8 cellular contexts compared by ENCODE assay signal in the genomic region with DNA sequence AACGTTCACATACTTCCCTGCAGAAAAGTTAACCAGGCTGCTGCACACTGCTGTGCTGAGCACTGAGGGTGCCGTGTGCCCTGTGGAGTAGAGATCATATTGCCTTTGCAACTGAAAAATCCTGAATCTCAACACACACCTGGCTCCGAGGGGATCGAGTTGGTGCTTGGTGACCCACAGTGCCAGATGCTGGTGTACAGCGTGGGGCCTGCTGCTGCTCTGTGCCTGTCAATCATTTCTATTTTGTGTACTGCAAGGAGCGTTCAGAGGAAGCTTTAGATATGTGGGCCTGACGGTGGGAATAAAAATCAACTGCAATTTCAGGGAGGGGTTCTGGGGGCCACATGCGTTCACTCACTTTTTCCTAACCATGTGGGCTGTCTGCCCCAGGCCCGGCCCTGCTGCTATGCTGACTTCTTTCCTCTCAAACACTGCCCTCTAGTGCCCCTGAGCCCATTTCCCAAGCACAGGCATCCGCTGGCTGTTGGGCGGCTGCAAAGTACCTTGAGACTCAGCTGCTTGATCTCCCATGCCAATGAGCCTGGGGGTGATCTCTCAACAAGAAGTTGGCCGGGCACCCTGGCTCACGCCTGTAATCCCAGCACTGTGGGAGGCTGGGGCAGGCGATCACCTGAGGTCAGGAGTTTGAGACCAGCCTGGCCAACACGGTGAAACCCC. TPM values are rescaled to one million over a fixed set of nuclear protein-coding genes. Genes with fewer than 3 reads are reported as not detected.
A peak's percentile ranks its signal among the peaks of the same experiment; 100 is the strongest.
DNase-seq lines count a peak whose midpoint lies in the region; ATAC-seq and TF ChIP-seq lines count a peak whose summit lies in the region.

No MANE protein-coding gene starts in this region.

- ATAC-seq in activated T-cell treated with anti-CD3 and anti-CD28 coated beads, Interleukin-2, amount 50 U/mL, for 4 hours, result peak; percentile 53 to 66
- ATAC-seq in HG02852 (IDR thresholded peaks at IDR 0.05; ENCODE audit: unreplicated experiment), result no peak
- no peak for ATAC-seq in HG03108 (IDR thresholded peaks at IDR 0.05; ENCODE audit: unreplicated experiment)

- H3K9me3 ChIP-seq in neural cell (ENCODE audit: low read length), result no peaks in the 10 kb centered on the region

- H2AFZ ChIP-seq in neural cell (ENCODE audit: low read depth, low read length), result no peak overlapping the region

- no peak overlapping the region for H3K4me2 ChIP-seq in neural cell (ENCODE audit: low read length)

- no peaks in the 10 kb centered on the region for H3F3A ChIP-seq in neural cell (ENCODE audit: insufficient read depth, low read length, poor library complexity, severe bottlenecking)

- no peaks in the 10 kb centered on the region for H3K79me2 ChIP-seq in neural cell (replicated peaks; ENCODE audit: insufficient read depth, low read length)

- no peak overlapping the region for H3K27ac Mint-ChIP-seq in endothelial cell (ENCODE audit: unreplicated experiment)

- TF ChIP-seq RAD21 in neural cell (conservative IDR thresholded peaks at IDR 0.05), result peak; percentile 44

- no peak overlapping the region for H3K27ac ChIP-seq in neural cell (ENCODE audit: low read length)

- H3K9me3 Mint-ChIP-seq in activated T-cell treated with anti-CD3 and anti-CD28 coated beads, Interleukin-2, amount 50 U/mL, for 4 hours, result no peaks in the 10 kb centered on the region
- no peaks in the 10 kb centered on the region for H3K9me3 Mint-ChIP-seq in endothelial cell (ENCODE audit: unreplicated experiment)

- TF ChIP-seq EP300 in neural cell (conservative IDR thresholded peaks at IDR 0.05; ENCODE audit: poor library complexity, severe bottlenecking), result no peak

- no peaks in the 10 kb centered on the region for H3K27me3 Mint-ChIP-seq in activated T-cell treated with anti-CD3 and anti-CD28 coated beads, Interleukin-2, amount 50 U/mL, for 4 hours (ENCODE audit: low read depth)
- H3K27me3 Mint-ChIP-seq in endothelial cell (ENCODE audit: unreplicated experiment), result no peaks in the 10 kb centered on the region

- H3K36me3 Mint-ChIP-seq in activated T-cell treated with anti-CD3 and anti-CD28 coated beads, Interleukin-2, amount 50 U/mL, for 4 hours (ENCODE audit: insufficient read depth), result peaks cover 6% of the 10 kb centered on the region
- peaks cover 9% of the 10 kb centered on the region for H3K36me3 Mint-ChIP-seq in endothelial cell (ENCODE audit: low read depth, unreplicated experiment)

- TF ChIP-seq CTCF in endothelial cell (IDR thresholded peaks at IDR 0.05; ENCODE audit: unreplicated experiment) (no peak), neural cell (IDR thresholded peaks at IDR 0.05; ENCODE audit: poor library complexity, severe bottlenecking) (peak; percentile 63)

- no peak overlapping the region for H3K9ac ChIP-seq in neural cell (ENCODE audit: low read length)

- H3K4me3 Mint-ChIP-seq in activated T-cell treated with anti-CD3 and anti-CD28 coated beads, Interleukin-2, amount 50 U/mL, for 4 hours, result no peak overlapping the region
- H3K4me3 Mint-ChIP-seq in endothelial cell (ENCODE audit: unreplicated experiment), result no peak overlapping the region

- H3K4me1 Mint-ChIP-seq in activated T-cell treated with anti-CD3 and anti-CD28 coated beads, Interleukin-2, amount 50 U/mL, for 4 hours (ENCODE audit: low read depth), result peaks cover 13% of the 10 kb centered on the region
- H3K4me1 Mint-ChIP-seq in endothelial cell (ENCODE audit: unreplicated experiment), result no peaks in the 10 kb centered on the region

- no peaks in the 10 kb centered on the region for H3K9me2 ChIP-seq in neural cell (ENCODE audit: insufficient read depth, low read length)

- no peaks in the 10 kb centered on the region for H4K20me1 ChIP-seq in neural cell (ENCODE audit: insufficient read depth)

- no peak for DNase-seq in activated T-cell treated with anti-CD3 and anti-CD28 coated beads, Interleukin-2, amount 50 U/mL, for 4 hours
- DNase-seq in activated T-cell treated with anti-CD3 and anti-CD28 coated beads, Interleukin-2, amount 50 U/mL, for 1 hour, result no peak
- DNase-seq in SHP77 (lab: John Stamatoyannopoulos, UW), result peak; percentile 40 to 46
- peak; percentile 66 for DNase-seq in endothelial cell (ENCODE audit: low spot score)
- DNase-seq in effector CD8-positive, alpha-beta T cell (lab: John Stamatoyannopoulos, UW), result no peak

- no peak overlapping the region for H3K4me3 ChIP-seq in neural cell (ENCODE audit: low read length)

- H3K27me3 ChIP-seq in neural cell (ENCODE audit: insufficient read depth, low read depth, low read length), result no peaks in the 10 kb centered on the region

- H3K36me3 ChIP-seq in neural cell (ENCODE audit: insufficient read depth, low read length), result no peaks in the 10 kb centered on the region

TF ChIP-seq in neural cell, 6 proteins besides CTCF, POLR2A, EP300 and RAD21:
- TF ChIP-seq, protein P1, sequence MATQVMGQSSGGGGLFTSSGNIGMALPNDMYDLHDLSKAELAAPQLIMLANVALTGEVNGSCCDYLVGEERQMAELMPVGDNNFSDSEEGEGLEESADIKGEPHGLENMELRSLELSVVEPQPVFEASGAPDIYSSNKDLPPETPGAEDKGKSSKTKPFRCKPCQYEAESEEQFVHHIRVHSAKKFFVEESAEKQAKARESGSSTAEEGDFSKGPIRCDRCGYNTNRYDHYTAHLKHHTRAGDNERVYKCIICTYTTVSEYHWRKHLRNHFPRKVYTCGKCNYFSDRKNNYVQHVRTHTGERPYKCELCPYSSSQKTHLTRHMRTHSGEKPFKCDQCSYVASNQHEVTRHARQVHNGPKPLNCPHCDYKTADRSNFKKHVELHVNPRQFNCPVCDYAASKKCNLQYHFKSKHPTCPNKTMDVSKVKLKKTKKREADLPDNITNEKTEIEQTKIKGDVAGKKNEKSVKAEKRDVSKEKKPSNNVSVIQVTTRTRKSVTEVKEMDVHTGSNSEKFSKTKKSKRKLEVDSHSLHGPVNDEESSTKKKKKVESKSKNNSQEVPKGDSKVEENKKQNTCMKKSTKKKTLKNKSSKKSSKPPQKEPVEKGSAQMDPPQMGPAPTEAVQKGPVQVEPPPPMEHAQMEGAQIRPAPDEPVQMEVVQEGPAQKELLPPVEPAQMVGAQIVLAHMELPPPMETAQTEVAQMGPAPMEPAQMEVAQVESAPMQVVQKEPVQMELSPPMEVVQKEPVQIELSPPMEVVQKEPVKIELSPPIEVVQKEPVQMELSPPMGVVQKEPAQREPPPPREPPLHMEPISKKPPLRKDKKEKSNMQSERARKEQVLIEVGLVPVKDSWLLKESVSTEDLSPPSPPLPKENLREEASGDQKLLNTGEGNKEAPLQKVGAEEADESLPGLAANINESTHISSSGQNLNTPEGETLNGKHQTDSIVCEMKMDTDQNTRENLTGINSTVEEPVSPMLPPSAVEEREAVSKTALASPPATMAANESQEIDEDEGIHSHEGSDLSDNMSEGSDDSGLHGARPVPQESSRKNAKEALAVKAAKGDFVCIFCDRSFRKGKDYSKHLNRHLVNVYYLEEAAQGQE (IDR thresholded peaks at IDR 0.05; ENCODE audit: borderline replicate concordance), result no peak
- peak; percentile 20 for TF ChIP-seq SMC3 (conservative IDR thresholded peaks at IDR 0.05; ENCODE audit: poor library complexity)
- no peak for TF ChIP-seq POLR2AphosphoS5 (IDR thresholded peaks at IDR 0.05)
- no peak for TF ChIP-seq MXI1 (conservative IDR thresholded peaks at IDR 0.05; ENCODE audit: poor library complexity, severe bottlenecking)
- no peak for TF ChIP-seq EZH2 (IDR thresholded peaks at IDR 0.05; ENCODE audit: borderline replicate concordance, insufficient read depth, low read length, poor library complexity, severe bottlenecking)

RNA-seq across cellular contexts. Expression of a gene that starts 9.7 kb away (rescaled TPM):
- 100 to 1,000 TPM; 138 to 157 (median 145) TPM for total RNA-seq in activated T-cell treated with anti-CD3 and anti-CD28 coated beads, Interleukin-2, amount 50 U/mL, for 4 hours
- total RNA-seq in endothelial cell (ENCODE audit: unreplicated experiment), result 162 TPM
- polyA plus RNA-seq in neural cell, result 24.2 and 50.8 TPM in 2 replicates
- polyA minus RNA-seq in neural cell, result 54.8 and 72.5 TPM in 2 replicates

RNA-seq across cellular contexts. Expression of a gene that starts 24.0 kb away (rescaled TPM):
- under 1 TPM in 1 of 3 donors, not detected in 2; 0.46 TPM for total RNA-seq in activated T-cell treated with anti-CD3 and anti-CD28 coated beads, Interleukin-2, amount 50 U/mL, for 4 hours
- total RNA-seq in endothelial cell (ENCODE audit: unreplicated experiment), result 10.4 TPM
- 33.4 and 36.1 TPM in 2 replicates for polyA plus RNA-seq in neural cell
- 23.4 and 35.3 TPM in 2 replicates for polyA minus RNA-seq in neural cell

RNA-seq across cellular contexts. Expression of a gene that starts 24.3 kb away (rescaled TPM):
- 1 to 10 TPM; 4.8 to 5.4 (median 5.2) TPM for total RNA-seq in activated T-cell treated with anti-CD3 and anti-CD28 coated beads, Interleukin-2, amount 50 U/mL, for 4 hours
- 3.4 TPM for total RNA-seq in endothelial cell (ENCODE audit: unreplicated experiment)
- polyA plus RNA-seq in neural cell, result 0.58 and 0.82 TPM in 2 replicates
- polyA minus RNA-seq in neural cell, result 1.5 and 2.2 TPM in 2 replicates

RNA-seq across cellular contexts. Expression of a gene that starts 33.8 kb away (rescaled TPM):
- total RNA-seq in activated T-cell treated with anti-CD3 and anti-CD28 coated beads, Interleukin-2, amount 50 U/mL, for 4 hours, result under 1 TPM in 1 of 3 donors, not detected in 2; 0.30 TPM
- 21.4 TPM for total RNA-seq in endothelial cell (ENCODE audit: unreplicated experiment)
- polyA plus RNA-seq in neural cell, result not detected in 2 replicates
- not detected in 2 replicates for polyA minus RNA-seq in neural cell

Comparison
In these comparisons a context has a peak if more than half of its experiments do, and no peak if none do; other contexts are left out.
1. ATAC-seq: peak in activated T-cell treated with anti-CD3 and anti-CD28 coated beads, Interleukin-2, amount 50 U/mL, for 4 hours (2 of 2); none in HG02852 (single experiment) and HG03108 (single experiment).
2. DNase-seq: peak in SHP77 (2 of 2) and endothelial cell (single experiment); none in activated T-cell treated with anti-CD3 and anti-CD28 coated beads, Interleukin-2, amount 50 U/mL, for 4 hours (single experiment), activated T-cell treated with anti-CD3 and anti-CD28 coated beads, Interleukin-2, amount 50 U/mL, for 1 hour (single experiment) and effector CD8-positive, alpha-beta T cell (single experiment).